In the genomic region with DNA sequence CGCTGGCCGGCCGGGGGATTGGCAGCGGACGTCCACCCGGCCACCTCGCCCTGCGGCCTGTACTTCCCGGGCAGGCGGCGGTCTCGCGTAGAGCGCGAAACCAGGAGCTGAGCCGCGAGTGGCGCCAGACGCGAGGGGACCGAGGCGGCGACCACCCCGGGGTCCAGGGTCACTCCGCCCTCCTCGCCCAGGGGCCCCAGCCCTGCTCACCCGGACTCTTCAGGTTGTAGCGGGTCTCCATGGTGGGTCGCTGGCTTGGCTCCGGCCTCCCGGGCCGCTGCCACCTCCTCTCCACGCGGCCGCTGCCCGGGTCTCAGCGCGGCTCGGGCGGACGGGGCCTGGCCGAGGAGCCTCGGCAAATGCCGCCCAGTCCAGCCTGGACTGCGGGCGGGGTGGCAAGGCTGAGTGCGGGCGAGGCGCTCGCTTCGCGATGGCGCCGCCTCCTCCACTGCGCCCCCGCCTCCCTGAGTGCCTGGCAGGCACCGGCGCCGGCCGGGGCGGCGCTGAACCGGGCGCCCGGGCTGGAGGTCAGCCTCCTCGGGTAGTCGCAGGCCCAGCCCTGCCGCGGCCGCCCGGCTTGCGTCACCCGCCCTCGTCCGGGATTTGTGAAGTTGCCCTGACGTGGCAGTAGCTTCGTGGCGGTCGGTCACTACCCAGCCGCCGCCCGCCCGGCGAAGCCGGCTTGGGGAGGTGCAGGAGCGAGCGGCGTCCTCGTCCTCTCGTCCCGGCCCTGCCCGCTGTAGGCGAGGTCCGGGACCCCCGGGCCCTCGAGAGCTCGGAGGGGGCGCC, we compare ENCODE assay signal across 1 cellular context.
TF ChIP-seq lines count a peak whose summit lies in the region.

TSS of gene UBE2J1 (minus strand) at position 394 of the 789 bp plus-strand sequence. CDS start at position 241, 153 bp downstream.

TF ChIP-seq in K562, 482 proteins besides CTCF, POLR2A, EP300 and RAD21 (continued from another document and continues in another):
- no peak for TF ChIP-seq HSF4 (CRISPR knock-in tag; IDR thresholded peaks at IDR 0.05; ENCODE audit: borderline replicate concordance)
- TF ChIP-seq CCNT2 (IDR thresholded peaks at IDR 0.05; ENCODE audit: borderline replicate concordance, extremely low read depth, insufficient read length, low read depth, low read length): peak; percentile 36
- TF ChIP-seq TCF7L2 (IDR thresholded peaks at IDR 0.05; ENCODE audit: low read depth, low read length): no peak
- TF ChIP-seq FOXJ2 (tag; IDR thresholded peaks at IDR 0.05): no peak
- no peak for TF ChIP-seq ASH1L (IDR thresholded peaks at IDR 0.05; ENCODE audit: borderline replicate concordance, low read depth, partially characterized antibody)
- TF ChIP-seq SRSF1 (IDR thresholded peaks at IDR 0.05; ENCODE audit: low read depth, low read length): no peak
- TF ChIP-seq KAT8 (IDR thresholded peaks at IDR 0.05; ENCODE audit: low read depth): no peak
- TF ChIP-seq, protein P1, sequence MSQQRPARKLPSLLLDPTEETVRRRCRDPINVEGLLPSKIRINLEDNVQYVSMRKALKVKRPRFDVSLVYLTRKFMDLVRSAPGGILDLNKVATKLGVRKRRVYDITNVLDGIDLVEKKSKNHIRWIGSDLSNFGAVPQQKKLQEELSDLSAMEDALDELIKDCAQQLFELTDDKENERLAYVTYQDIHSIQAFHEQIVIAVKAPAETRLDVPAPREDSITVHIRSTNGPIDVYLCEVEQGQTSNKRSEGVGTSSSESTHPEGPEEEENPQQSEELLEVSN (IDR thresholded peaks at IDR 0.05; ENCODE audit: borderline replicate concordance in 1 of 2, extremely low read depth in 1 of 2, insufficient read depth in 1 of 2, insufficient read length in 1 of 2, low read depth in 1 of 2, low read length in 1 of 2, poor library complexity in 1 of 2, severe bottlenecking in 1 of 2): peak; percentile 53 to 81
- no peak for TF ChIP-seq ZNF778 (CRISPR knock-in tag; IDR thresholded peaks at IDR 0.05)
- TF ChIP-seq SMAD2 (IDR thresholded peaks at IDR 0.05; ENCODE audit: low read depth, low read length): no peak
- no peak for TF ChIP-seq NFIX (CRISPR knock-in tag; IDR thresholded peaks at IDR 0.05; ENCODE audit: low read depth)
- no peak for TF ChIP-seq HNRNPK (IDR thresholded peaks at IDR 0.05; ENCODE audit: low read depth, low read length, poor library complexity, severe bottlenecking)
- TF ChIP-seq ZFPM2 (CRISPR knock-in tag; IDR thresholded peaks at IDR 0.05): no peak
- TF ChIP-seq ELF1 (tag; IDR thresholded peaks at IDR 0.05): no peak
- TF ChIP-seq, protein P2, sequence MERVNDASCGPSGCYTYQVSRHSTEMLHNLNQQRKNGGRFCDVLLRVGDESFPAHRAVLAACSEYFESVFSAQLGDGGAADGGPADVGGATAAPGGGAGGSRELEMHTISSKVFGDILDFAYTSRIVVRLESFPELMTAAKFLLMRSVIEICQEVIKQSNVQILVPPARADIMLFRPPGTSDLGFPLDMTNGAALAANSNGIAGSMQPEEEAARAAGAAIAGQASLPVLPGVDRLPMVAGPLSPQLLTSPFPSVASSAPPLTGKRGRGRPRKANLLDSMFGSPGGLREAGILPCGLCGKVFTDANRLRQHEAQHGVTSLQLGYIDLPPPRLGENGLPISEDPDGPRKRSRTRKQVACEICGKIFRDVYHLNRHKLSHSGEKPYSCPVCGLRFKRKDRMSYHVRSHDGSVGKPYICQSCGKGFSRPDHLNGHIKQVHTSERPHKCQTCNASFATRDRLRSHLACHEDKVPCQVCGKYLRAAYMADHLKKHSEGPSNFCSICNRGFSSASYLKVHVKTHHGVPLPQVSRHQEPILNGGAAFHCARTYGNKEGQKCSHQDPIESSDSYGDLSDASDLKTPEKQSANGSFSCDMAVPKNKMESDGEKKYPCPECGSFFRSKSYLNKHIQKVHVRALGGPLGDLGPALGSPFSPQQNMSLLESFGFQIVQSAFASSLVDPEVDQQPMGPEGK (CRISPR knock-in tag; IDR thresholded peaks at IDR 0.05; ENCODE audit: borderline replicate concordance): no peak
- TF ChIP-seq, protein P3, sequence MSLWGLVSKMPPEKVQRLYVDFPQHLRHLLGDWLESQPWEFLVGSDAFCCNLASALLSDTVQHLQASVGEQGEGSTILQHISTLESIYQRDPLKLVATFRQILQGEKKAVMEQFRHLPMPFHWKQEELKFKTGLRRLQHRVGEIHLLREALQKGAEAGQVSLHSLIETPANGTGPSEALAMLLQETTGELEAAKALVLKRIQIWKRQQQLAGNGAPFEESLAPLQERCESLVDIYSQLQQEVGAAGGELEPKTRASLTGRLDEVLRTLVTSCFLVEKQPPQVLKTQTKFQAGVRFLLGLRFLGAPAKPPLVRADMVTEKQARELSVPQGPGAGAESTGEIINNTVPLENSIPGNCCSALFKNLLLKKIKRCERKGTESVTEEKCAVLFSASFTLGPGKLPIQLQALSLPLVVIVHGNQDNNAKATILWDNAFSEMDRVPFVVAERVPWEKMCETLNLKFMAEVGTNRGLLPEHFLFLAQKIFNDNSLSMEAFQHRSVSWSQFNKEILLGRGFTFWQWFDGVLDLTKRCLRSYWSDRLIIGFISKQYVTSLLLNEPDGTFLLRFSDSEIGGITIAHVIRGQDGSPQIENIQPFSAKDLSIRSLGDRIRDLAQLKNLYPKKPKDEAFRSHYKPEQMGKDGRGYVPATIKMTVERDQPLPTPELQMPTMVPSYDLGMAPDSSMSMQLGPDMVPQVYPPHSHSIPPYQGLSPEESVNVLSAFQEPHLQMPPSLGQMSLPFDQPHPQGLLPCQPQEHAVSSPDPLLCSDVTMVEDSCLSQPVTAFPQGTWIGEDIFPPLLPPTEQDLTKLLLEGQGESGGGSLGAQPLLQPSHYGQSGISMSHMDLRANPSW (CRISPR knock-in tag; IDR thresholded peaks at IDR 0.05): no peak
- no peak for TF ChIP-seq ADNP (tag; IDR thresholded peaks at IDR 0.05)
- TF ChIP-seq, protein P4, sequence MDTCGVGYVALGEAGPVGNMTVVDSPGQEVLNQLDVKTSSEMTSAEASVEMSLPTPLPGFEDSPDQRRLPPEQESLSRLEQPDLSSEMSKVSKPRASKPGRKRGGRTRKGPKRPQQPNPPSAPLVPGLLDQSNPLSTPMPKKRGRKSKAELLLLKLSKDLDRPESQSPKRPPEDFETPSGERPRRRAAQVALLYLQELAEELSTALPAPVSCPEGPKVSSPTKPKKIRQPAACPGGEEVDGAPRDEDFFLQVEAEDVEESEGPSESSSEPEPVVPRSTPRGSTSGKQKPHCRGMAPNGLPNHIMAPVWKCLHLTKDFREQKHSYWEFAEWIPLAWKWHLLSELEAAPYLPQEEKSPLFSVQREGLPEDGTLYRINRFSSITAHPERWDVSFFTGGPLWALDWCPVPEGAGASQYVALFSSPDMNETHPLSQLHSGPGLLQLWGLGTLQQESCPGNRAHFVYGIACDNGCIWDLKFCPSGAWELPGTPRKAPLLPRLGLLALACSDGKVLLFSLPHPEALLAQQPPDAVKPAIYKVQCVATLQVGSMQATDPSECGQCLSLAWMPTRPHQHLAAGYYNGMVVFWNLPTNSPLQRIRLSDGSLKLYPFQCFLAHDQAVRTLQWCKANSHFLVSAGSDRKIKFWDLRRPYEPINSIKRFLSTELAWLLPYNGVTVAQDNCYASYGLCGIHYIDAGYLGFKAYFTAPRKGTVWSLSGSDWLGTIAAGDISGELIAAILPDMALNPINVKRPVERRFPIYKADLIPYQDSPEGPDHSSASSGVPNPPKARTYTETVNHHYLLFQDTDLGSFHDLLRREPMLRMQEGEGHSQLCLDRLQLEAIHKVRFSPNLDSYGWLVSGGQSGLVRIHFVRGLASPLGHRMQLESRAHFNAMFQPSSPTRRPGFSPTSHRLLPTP (IDR thresholded peaks at IDR 0.05; ENCODE audit: borderline replicate concordance, extremely low read depth, insufficient read length): no peak
- no peak for TF ChIP-seq BMI1 (IDR thresholded peaks at IDR 0.05; ENCODE audit: low read length)
- peak in 1 of 2 experiments; percentile 77; a peak in 2 of 4 replicates for TF ChIP-seq TEAD1 (CRISPR knock-in tag; IDR thresholded peaks at IDR 0.05)
- TF ChIP-seq MCM2 (IDR thresholded peaks at IDR 0.05; ENCODE audit: low read depth): no peak
- TF ChIP-seq TBP (optimal IDR thresholded peaks at IDR 0.05; ENCODE audit: low read depth, low read length): peak; percentile 64
- TF ChIP-seq RUNX1 (IDR thresholded peaks at IDR 0.05; ENCODE audit: low read depth): 0 out of 2 replicates have a peak, but pooled peaks have one; percentile 56
- TF ChIP-seq MECOM (CRISPR knock-in tag; IDR thresholded peaks at IDR 0.05): no peak
- TF ChIP-seq MXI1 (IDR thresholded peaks at IDR 0.05; ENCODE audit: low read depth, low read length): no peak
- TF ChIP-seq DMBX1 (CRISPR knock-in tag; IDR thresholded peaks at IDR 0.05; ENCODE audit: borderline replicate concordance): no peak
- no peak for TF ChIP-seq ELK3 (CRISPR knock-in tag; IDR thresholded peaks at IDR 0.05)
- no peak for TF ChIP-seq ILF3 (IDR thresholded peaks at IDR 0.05; ENCODE audit: borderline replicate concordance)
- no peak for TF ChIP-seq ZNF324 (CRISPR knock-in tag; IDR thresholded peaks at IDR 0.05)
- TF ChIP-seq RBBP5 (IDR thresholded peaks at IDR 0.05; ENCODE audit: borderline replicate concordance, insufficient read depth, low read length, poor library complexity, severe bottlenecking): peak; percentile 87
- TF ChIP-seq, protein P5, sequence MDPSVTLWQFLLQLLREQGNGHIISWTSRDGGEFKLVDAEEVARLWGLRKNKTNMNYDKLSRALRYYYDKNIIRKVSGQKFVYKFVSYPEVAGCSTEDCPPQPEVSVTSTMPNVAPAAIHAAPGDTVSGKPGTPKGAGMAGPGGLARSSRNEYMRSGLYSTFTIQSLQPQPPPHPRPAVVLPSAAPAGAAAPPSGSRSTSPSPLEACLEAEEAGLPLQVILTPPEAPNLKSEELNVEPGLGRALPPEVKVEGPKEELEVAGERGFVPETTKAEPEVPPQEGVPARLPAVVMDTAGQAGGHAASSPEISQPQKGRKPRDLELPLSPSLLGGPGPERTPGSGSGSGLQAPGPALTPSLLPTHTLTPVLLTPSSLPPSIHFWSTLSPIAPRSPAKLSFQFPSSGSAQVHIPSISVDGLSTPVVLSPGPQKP (CRISPR knock-in tag; IDR thresholded peaks at IDR 0.05): no peak
- TF ChIP-seq CHCHD3 (CRISPR knock-in tag; IDR thresholded peaks at IDR 0.05): no peak
- TF ChIP-seq ZNF184 (CRISPR knock-in tag; IDR thresholded peaks at IDR 0.05): no peak
- no peak for TF ChIP-seq SMARCA5 (IDR thresholded peaks at IDR 0.05)
- peak; percentile 75; the same call in 1 of the 2 replicates for TF ChIP-seq ATF4 (CRISPR knock-in tag; IDR thresholded peaks at IDR 0.05)
- no peak for TF ChIP-seq RBM15 (IDR thresholded peaks at IDR 0.05; ENCODE audit: insufficient read depth, low read length)
- TF ChIP-seq MED1 (CRISPR knock-in tag; IDR thresholded peaks at IDR 0.05; ENCODE audit: borderline replicate concordance): peak; percentile 69; the same call in 1 of the 2 replicates
- TF ChIP-seq NFRKB (IDR thresholded peaks at IDR 0.05; ENCODE audit: low read depth): no peak; the same call in 1 of the 2 replicates
- TF ChIP-seq ZNF263 (CRISPR knock-in tag; IDR thresholded peaks at IDR 0.05; ENCODE audit: borderline replicate concordance): no peak; the same call in 1 of the 2 replicates
- TF ChIP-seq C11orf30 (IDR thresholded peaks at IDR 0.05; ENCODE audit: low read depth): no peak
- no peak for TF ChIP-seq KAT2B (IDR thresholded peaks at IDR 0.05; ENCODE audit: low read depth, low read length)
- TF ChIP-seq SIX5 (IDR thresholded peaks at IDR 0.05; ENCODE audit: borderline replicate concordance in 1 of 2, insufficient read depth in 1 of 2, low read depth in 1 of 2, low read length in 2 of 2): no peak
- TF ChIP-seq EZH2 (IDR thresholded peaks at IDR 0.05; ENCODE audit: borderline replicate concordance, low read depth, low read length): no peak
- TF ChIP-seq, protein P6, sequence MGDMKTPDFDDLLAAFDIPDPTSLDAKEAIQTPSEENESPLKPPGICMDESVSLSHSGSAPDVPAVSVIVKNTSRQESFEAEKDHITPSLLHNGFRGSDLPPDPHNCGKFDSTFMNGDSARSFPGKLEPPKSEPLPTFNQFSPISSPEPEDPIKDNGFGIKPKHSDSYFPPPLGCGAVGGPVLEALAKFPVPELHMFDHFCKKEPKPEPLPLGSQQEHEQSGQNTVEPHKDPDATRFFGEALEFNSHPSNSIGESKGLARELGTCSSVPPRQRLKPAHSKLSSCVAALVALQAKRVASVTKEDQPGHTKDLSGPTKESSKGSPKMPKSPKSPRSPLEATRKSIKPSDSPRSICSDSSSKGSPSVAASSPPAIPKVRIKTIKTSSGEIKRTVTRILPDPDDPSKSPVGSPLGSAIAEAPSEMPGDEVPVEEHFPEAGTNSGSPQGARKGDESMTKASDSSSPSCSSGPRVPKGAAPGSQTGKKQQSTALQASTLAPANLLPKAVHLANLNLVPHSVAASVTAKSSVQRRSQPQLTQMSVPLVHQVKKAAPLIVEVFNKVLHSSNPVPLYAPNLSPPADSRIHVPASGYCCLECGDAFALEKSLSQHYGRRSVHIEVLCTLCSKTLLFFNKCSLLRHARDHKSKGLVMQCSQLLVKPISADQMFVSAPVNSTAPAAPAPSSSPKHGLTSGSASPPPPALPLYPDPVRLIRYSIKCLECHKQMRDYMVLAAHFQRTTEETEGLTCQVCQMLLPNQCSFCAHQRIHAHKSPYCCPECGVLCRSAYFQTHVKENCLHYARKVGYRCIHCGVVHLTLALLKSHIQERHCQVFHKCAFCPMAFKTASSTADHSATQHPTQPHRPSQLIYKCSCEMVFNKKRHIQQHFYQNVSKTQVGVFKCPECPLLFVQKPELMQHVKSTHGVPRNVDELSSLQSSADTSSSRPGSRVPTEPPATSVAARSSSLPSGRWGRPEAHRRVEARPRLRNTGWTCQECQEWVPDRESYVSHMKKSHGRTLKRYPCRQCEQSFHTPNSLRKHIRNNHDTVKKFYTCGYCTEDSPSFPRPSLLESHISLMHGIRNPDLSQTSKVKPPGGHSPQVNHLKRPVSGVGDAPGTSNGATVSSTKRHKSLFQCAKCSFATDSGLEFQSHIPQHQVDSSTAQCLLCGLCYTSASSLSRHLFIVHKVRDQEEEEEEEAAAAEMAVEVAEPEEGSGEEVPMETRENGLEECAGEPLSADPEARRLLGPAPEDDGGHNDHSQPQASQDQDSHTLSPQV (IDR thresholded peaks at IDR 0.05): peak; percentile 80
- TF ChIP-seq NUFIP1 (IDR thresholded peaks at IDR 0.05; ENCODE audit: partially characterized antibody): no peak
- TF ChIP-seq RFX7 (CRISPR knock-in tag; IDR thresholded peaks at IDR 0.05): no peak
- no peak for TF ChIP-seq MCM5 (IDR thresholded peaks at IDR 0.05; ENCODE audit: low read depth)
- peak; percentile 51 for TF ChIP-seq ZNF431 (CRISPR knock-in tag; IDR thresholded peaks at IDR 0.05)
- no peak for TF ChIP-seq IFI16 (CRISPR knock-in tag; IDR thresholded peaks at IDR 0.05)
- TF ChIP-seq ZNF197 (CRISPR knock-in tag; IDR thresholded peaks at IDR 0.05; ENCODE audit: low read depth): no peak
